8 cellular contexts compared by ENCODE assay signal in the genomic region with DNA sequence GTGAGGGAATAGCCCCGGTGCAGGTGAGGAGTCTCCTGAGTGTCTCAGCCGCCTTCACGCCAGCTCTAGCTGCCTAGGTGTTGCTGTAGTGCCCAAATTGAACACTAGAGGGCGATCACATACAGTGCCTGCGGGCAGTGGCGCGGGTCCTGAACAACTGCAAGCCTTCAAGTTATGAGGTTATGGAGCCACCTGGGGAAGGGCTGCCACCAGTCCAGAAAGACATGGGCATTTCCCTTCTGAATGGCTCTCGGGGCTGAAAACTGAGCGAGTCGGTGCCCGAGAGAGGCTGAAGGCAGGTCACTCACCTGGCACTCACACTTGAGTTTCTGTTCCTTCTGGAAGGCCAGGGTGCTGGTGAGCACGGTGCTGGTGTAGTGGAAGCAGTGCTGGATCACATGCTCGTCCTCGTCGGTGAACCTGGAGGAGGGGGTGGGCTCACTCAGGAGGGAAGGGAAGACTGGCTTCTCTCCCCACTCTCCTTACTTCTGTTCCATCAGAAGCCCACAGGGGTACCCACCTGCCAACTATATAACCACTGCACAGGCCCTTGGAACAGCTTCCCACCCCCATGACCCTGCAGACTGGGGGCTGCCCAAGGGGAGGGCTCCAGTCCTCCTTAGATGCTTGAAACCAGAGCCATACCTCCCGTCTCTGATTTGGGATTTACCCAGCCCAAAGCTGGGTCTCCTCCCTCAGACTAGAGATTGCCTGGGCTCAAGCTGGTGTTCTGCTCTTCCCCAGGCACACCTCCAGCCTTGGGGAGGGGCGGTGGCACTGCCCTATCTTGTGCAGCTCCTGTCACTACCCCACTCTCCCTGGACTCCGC.
DNase-seq lines count a peak whose midpoint lies in the region; ATAC-seq lines count a peak whose summit lies in the region.

No MANE protein-coding gene starts in this region.

- H3K18ac ChIP-seq in mesendoderm (ENCODE audit: low read length): no peak overlapping the region

- DNase-seq in COLO668 (lab: John Stamatoyannopoulos, UW; ENCODE audit: unreplicated experiment) (peak; percentile 55), NCI-H526 treated with DMSO at 0.1 percent for 48 hours (lab: John Stamatoyannopoulos, UW) (peak; percentile 50), ecto neural progenitor cell (ENCODE audit: low spot score) (peak; percentile 86), mesendoderm (peak; percentile 82)
- peak; percentile 75 for DNase-seq in activated CD4-positive, alpha-beta memory T cell treated with anti-CD3 and anti-CD28 coated beads, Interleukin-2, amount 10 ng/mL, durations not matched to agents 7 days and 5 days
- DNase-seq in stimulated activated CD8-positive, alpha-beta memory T cell treated with anti-CD3 and anti-CD28 coated beads, Interleukin-7, amount 100 ng/mL, for 24 hours (ENCODE audit: low read depth): peak; percentile 19

- no peak overlapping the region for H3K4me3 ChIP-seq in mesendoderm (ENCODE audit: low read length)

- no peak overlapping the region for H3K4me2 ChIP-seq in mesendoderm (ENCODE audit: low read length)

- H3K4me1 Mint-ChIP-seq in activated CD4-positive, alpha-beta memory T cell treated with anti-CD3 and anti-CD28 coated beads, Interleukin-2, amount 10 ng/mL, durations not matched to agents 7 days and 5 days: peaks cover 46% of the 10 kb centered on the region

- no peak overlapping the region for H4K8ac ChIP-seq in mesendoderm (ENCODE audit: low read depth, low read length)

- CTCF ChIA-PET in activated CD4-positive, alpha-beta memory T cell treated with anti-CD3 and anti-CD28 coated beads, Interleukin-2, amount 10 ng/mL, durations not matched to agents 7 days and 5 days (lab: Charles Lee): interaction anchor here (0.5 to 4.0 kb wide), 28 partner anchors 8 to 442 kb away, joined by 3 to 42 read pairs (median 4); no protein-coding TSS in a partner anchor

- ATAC-seq in HG02798 (IDR thresholded peaks at IDR 0.05; ENCODE audit: poor library complexity, unreplicated experiment): peak; percentile 59
- ATAC-seq in HG02973 (IDR thresholded peaks at IDR 0.05; ENCODE audit: unreplicated experiment): no peak

- no peak overlapping the region for H3K27ac Mint-ChIP-seq in activated CD4-positive, alpha-beta memory T cell treated with anti-CD3 and anti-CD28 coated beads, Interleukin-2, amount 10 ng/mL, durations not matched to agents 7 days and 5 days

- no peaks in the 10 kb centered on the region for H3K79me1 ChIP-seq in mesendoderm (ENCODE audit: low read length)

- no peak overlapping the region for H4K5ac ChIP-seq in mesendoderm (ENCODE audit: low read length)

- no peak overlapping the region for H2BK5ac ChIP-seq in mesendoderm (ENCODE audit: low read length)

- H2AK5ac ChIP-seq in mesendoderm (ENCODE audit: low read length): no peak overlapping the region

- POLR2A ChIA-PET in activated CD4-positive, alpha-beta memory T cell treated with anti-CD3 and anti-CD28 coated beads, Interleukin-2, amount 10 ng/mL, durations not matched to agents 7 days and 5 days (lab: Charles Lee): no interaction called here

- H3K4ac ChIP-seq in mesendoderm (ENCODE audit: low read depth, low read length): no peak overlapping the region

- no peaks in the 10 kb centered on the region for H3K36me3 ChIP-seq in mesendoderm (ENCODE audit: control insufficient read depth, insufficient read depth, low read length)

- no CpG with 5 or more reads among the region's 18 CpGs for WGBS in mesendoderm (ENCODE audit: extremely low coverage, insufficient coverage, low lambda C conversion rate)

- no peaks in the 10 kb centered on the region for H3K4me1 ChIP-seq in mesendoderm (ENCODE audit: control insufficient read depth, low read depth, low read length)

- H2BK15ac ChIP-seq in mesendoderm (replicated peaks; ENCODE audit: low read depth): no peak overlapping the region

- H3K27me3 Mint-ChIP-seq in activated CD4-positive, alpha-beta memory T cell treated with anti-CD3 and anti-CD28 coated beads, Interleukin-2, amount 10 ng/mL, durations not matched to agents 7 days and 5 days: peaks cover 44% of the 10 kb centered on the region

- H2BK120ac ChIP-seq in mesendoderm (ENCODE audit: low read depth, low read length): no peak overlapping the region

- H3K27me3 ChIP-seq in mesendoderm (ENCODE audit: insufficient read depth, low read length, poor library complexity): peaks cover 8% of the 10 kb centered on the region

- no peak overlapping the region for H3K27ac ChIP-seq in mesendoderm (ENCODE audit: low read depth, low read length)

- no peak overlapping the region for H3K56ac ChIP-seq in mesendoderm (ENCODE audit: low read length)

- no peaks in the 10 kb centered on the region for H3K9me3 Mint-ChIP-seq in activated CD4-positive, alpha-beta memory T cell treated with anti-CD3 and anti-CD28 coated beads, Interleukin-2, amount 10 ng/mL, durations not matched to agents 7 days and 5 days

- H3K23ac ChIP-seq in mesendoderm (ENCODE audit: low read length): no peak overlapping the region

- H3K79me2 ChIP-seq in mesendoderm (ENCODE audit: control insufficient read depth, insufficient read depth, low read length): no peaks in the 10 kb centered on the region

- H3K36me3 Mint-ChIP-seq in activated CD4-positive, alpha-beta memory T cell treated with anti-CD3 and anti-CD28 coated beads, Interleukin-2, amount 10 ng/mL, durations not matched to agents 7 days and 5 days (ENCODE audit: low read depth): no peaks in the 10 kb centered on the region

- H3K4me3 Mint-ChIP-seq in activated CD4-positive, alpha-beta memory T cell treated with anti-CD3 and anti-CD28 coated beads, Interleukin-2, amount 10 ng/mL, durations not matched to agents 7 days and 5 days: peak overlapping the region; percentile 77

- no peak overlapping the region for H3K9ac ChIP-seq in mesendoderm (ENCODE audit: low read length)

Comparison
In these comparisons a context has a peak if more than half of its experiments do, and no peak if none do; other contexts are left out.
1. DNase-seq: peak in every context shown above with its lines; median percentile 86 in ecto neural progenitor cell; 82 in mesendoderm; 75 in activated CD4-positive, alpha-beta memory T cell treated with anti-CD3 and anti-CD28 coated beads, Interleukin-2, amount 10 ng/mL, durations not matched to agents 7 days and 5 days; 55 in COLO668; 50 in NCI-H526 treated with DMSO at 0.1 percent for 48 hours; 19 in stimulated activated CD8-positive, alpha-beta memory T cell treated with anti-CD3 and anti-CD28 coated beads, Interleukin-7, amount 100 ng/mL, for 24 hours.